In genomic region chr2:74593826-74594467, GRCh38 we compare ENCODE assay signal across 1 cellular context.
TF ChIP-seq lines count a peak whose summit lies in the region.

No MANE protein-coding gene starts in this region.

TF ChIP-seq in SK-N-SH, 30 proteins besides CTCF, POLR2A, EP300 and RAD21 (continued from another document):
- peak; percentile 45; the same call in 1 of the 2 replicates for TF ChIP-seq PBX3 (IDR thresholded peaks at IDR 0.05)
- no peak for TF ChIP-seq RXRA (IDR thresholded peaks at IDR 0.05; ENCODE audit: borderline replicate concordance, low read depth)
- no peak for TF ChIP-seq MXI1 (IDR thresholded peaks at IDR 0.05; ENCODE audit: low read depth, low read length)
- no peak for TF ChIP-seq FOXJ3 (CRISPR knock-in tag; IDR thresholded peaks at IDR 0.05)
- no peak for TF ChIP-seq TEAD4 (IDR thresholded peaks at IDR 0.05; ENCODE audit: borderline replicate concordance, insufficient read depth)
- no peak for TF ChIP-seq MEF2A (IDR thresholded peaks at IDR 0.05; ENCODE audit: borderline replicate concordance, low read depth)
- no peak for TF ChIP-seq EZH2phosphoT487 (IDR thresholded peaks at IDR 0.05; ENCODE audit: borderline replicate concordance, low read depth)
- peak; percentile 15; the same call in 1 of the 2 replicates for TF ChIP-seq NFIC (IDR thresholded peaks at IDR 0.05; ENCODE audit: borderline replicate concordance)
TF ChIP-seq in SK-N-SH: peak in this region for 4.
